1 cellular context compared by ENCODE assay signal in genomic region chr17:43740541-43740940, GRCh38.
A peak's percentile ranks its signal among the peaks of the same experiment; 100 is the strongest.
TF ChIP-seq lines count a peak whose summit lies in the region.

No MANE protein-coding gene starts in this region.

TF ChIP-seq in IMR-90, 13 proteins besides CTCF, POLR2A, EP300 and RAD21:
- TF ChIP-seq CHD1 (IDR thresholded peaks at IDR 0.05; ENCODE audit: low read depth, low read length) (no peak), FOS (IDR thresholded peaks at IDR 0.05; ENCODE audit: low read depth, low read length) (0 out of 2 replicates have a peak, but pooled peaks have one; percentile 18)
